In genomic region chr3:186866095-186866494, GRCh38 we compare ENCODE assay signal across 2 cellular contexts. TPM values are rescaled to one million over a fixed set of nuclear protein-coding genes. Genes with fewer than 3 reads are reported as not detected.
"Had no signal": no experiment of that assay in that cellular context is flagged by ENCODE, and none has a peak within 500 bp of the region (broad histone marks: within the 10 kb centered on the region; RNA-seq: fewer than 3 reads in every experiment).

No MANE protein-coding gene starts in this region.

RNA-seq across cellular contexts. Expression of gene ADIPOQ, which starts 23.6 kb away (rescaled TPM):
- total RNA-seq: G401, GM12878 had no signal
- polyA plus RNA-seq: GM12878 had no signal
